Comparison of ENCODE assay signal across 7 cellular contexts in genomic region chr9:99647617-99648016, GRCh38.
"Had no signal": no experiment of that assay in that cellular context is flagged by ENCODE, and none has a peak within 500 bp of the region (broad histone marks: within the 10 kb centered on the region; RNA-seq: fewer than 3 reads in every experiment).

No MANE protein-coding gene starts in this region.

- FAIRE-seq: HepG2, HTR-8/SVneo, K562 had no signal

- H3K27ac ChIP-seq: HL-60 had no signal

- ATAC-seq: HepG2, K562 had no signal

- H3K4me3 ChIP-seq: K562 had no signal

- H3K27me3 Mint-ChIP-seq: IgD-negative memory B cell had no signal

- DNase-seq: IMR-90, KBM-7 had no signal

- H3K27ac Mint-ChIP-seq: IgD-negative memory B cell had no signal

- H3K4me3 Mint-ChIP-seq: IgD-negative memory B cell had no signal
